10 cellular contexts compared by ENCODE assay signal in the genomic region with DNA sequence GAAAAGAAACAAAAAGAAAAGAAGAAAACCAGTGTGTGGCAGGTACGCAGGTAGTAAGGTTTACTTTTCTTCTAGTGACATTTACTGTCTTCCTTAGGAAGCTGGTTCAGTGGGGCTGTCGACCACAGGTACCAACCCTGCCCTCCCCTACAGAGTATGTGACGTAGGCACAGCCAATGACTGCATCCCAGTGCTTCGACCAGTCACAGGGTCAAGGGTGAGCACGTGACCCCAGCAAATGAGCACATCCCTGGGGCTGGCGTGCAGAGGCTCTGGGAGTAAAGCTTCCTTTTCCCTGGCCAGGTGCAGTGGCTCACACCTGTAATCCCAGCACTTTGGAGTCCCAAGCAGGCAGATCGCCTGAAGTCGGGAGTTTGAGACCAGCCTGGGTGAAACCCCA. TPM values are rescaled to one million over a fixed set of nuclear protein-coding genes. Genes with fewer than 3 reads are reported as not detected.
DNase-seq lines count a peak whose midpoint lies in the region; ATAC-seq, FAIRE-seq and TF ChIP-seq lines count a peak whose summit lies in the region.
"Had no signal": no experiment of that assay in that cellular context is flagged by ENCODE, and none has a peak within 500 bp of the region (broad histone marks: within the 10 kb centered on the region; RNA-seq: fewer than 3 reads in every experiment).

No MANE protein-coding gene starts in this region.

- peak; percentile 72 for ATAC-seq in GM19452 (IDR thresholded peaks at IDR 0.05; ENCODE audit: unreplicated experiment)
- peak; percentile 66 for ATAC-seq in HG03103 (IDR thresholded peaks at IDR 0.05; ENCODE audit: low read depth, unreplicated experiment)

- H3K79me2 ChIP-seq in SU-DHL-6 (ENCODE audit: insufficient read depth, low read length): peaks cover 37% of the 10 kb centered on the region

- H3K27ac ChIP-seq in SU-DHL-6 (ENCODE audit: low read depth, low read length) (peak overlapping the region; percentile 97), small intestine (ENCODE audit: low read depth in 1 of 2, low read length in 1 of 2) (peak overlapping the region in 1 of 2 donors; percentile 30)

- no peak overlapping the region for H2AFZ ChIP-seq in SU-DHL-6 (ENCODE audit: low read depth, low read length, severe bottlenecking)

- TF ChIP-seq CTCF in GM12864 (IDR thresholded peaks at IDR 0.05; ENCODE audit: low read depth, low read length, missing control alignments) (no peak), SU-DHL-6 (IDR thresholded peaks at IDR 0.05; ENCODE audit: insufficient read depth, low read length, poor library complexity, severe bottlenecking) (no peak)

- no peak for FAIRE-seq in small intestine (lab: Jason Lieb, UNC)

- H3K9me3 ChIP-seq in SU-DHL-6 (ENCODE audit: insufficient read depth, low read length) (no peaks in the 10 kb centered on the region), small intestine (ENCODE audit: control insufficient read depth, low read depth) (no peaks in the 10 kb centered on the region)

- peak overlapping the region; percentile 95 for H3K4me2 ChIP-seq in SU-DHL-6 (ENCODE audit: low read depth, low read length, poor library complexity, severe bottlenecking)

- H3K36me3 ChIP-seq in SU-DHL-6 (ENCODE audit: low read length) (no peaks in the 10 kb centered on the region), small intestine (ENCODE audit: control insufficient read depth in 2 of 2, insufficient read depth in 2 of 2, low read length in 2 of 2) (no peaks in the 10 kb centered on the region)

- H3F3A ChIP-seq in SU-DHL-6 (ENCODE audit: insufficient read depth): peaks cover 34% of the 10 kb centered on the region

- H3K4me1 ChIP-seq in small intestine (ENCODE audit: control insufficient read depth in 2 of 2, insufficient read depth in 1 of 2, low read depth in 1 of 2, low read length in 1 of 2): no peaks in the 10 kb centered on the region

- peak overlapping the region; percentile 89 for H3K9ac ChIP-seq in SU-DHL-6 (ENCODE audit: low read length)

- H3K27me3 ChIP-seq in SU-DHL-6 (ENCODE audit: low read length): no peaks in the 10 kb centered on the region
- no peaks in the 10 kb centered on the region for H3K27me3 ChIP-seq in small intestine (ENCODE audit: control insufficient read depth in 2 of 2, insufficient read depth in 2 of 2, low read length in 2 of 2)

- DNase-seq in GM12864 (ENCODE audit: low read depth) (peak; percentile 70), NCI-H1694 treated with DMSO at 0.1 percent for 48 hours (lab: John Stamatoyannopoulos, UW) (no peak), ACHN (no peak), small intestine (no peak), NCI-H187 treated with DMSO at 0.1 percent for 48 hours (lab: John Stamatoyannopoulos, UW) (no peak)
- DNase-seq: CD4-positive, alpha-beta memory T cell; SHP77 treated with DMSO at 0.1 percent for 48 hours had no signal

- H4K20me1 ChIP-seq in SU-DHL-6 (ENCODE audit: low read depth, low read length): no peaks in the 10 kb centered on the region

- H3K4me3 ChIP-seq in GM12864 (ENCODE audit: low read depth, low read length): peak overlapping the region; percentile 39
- H3K4me3 ChIP-seq in SU-DHL-6 (ENCODE audit: insufficient read depth, low read length, poor library complexity, severe bottlenecking): peak overlapping the region; percentile 58
- no peak overlapping the region for H3K4me3 ChIP-seq in small intestine (ENCODE audit: low read depth in 1 of 2, low read length in 2 of 2)

- in situ Hi-C loops in ACHN (cut with HindIII; ENCODE audit: low pct_ligation_motif_present, low pct_unique_long_range_greater_than_20kb, low sequenced_read_pairs): no loop called here

- 55 to 69% (median 56%) methylated on average over 8 of the region's 8 CpGs for WGBS in small intestine, 3 donors

- H3K9me2 ChIP-seq in SU-DHL-6 (replicated peaks; ENCODE audit: insufficient read depth, low read length): no peaks in the 10 kb centered on the region

RNA-seq across cellular contexts. Expression of a gene that starts 38.9 kb away (rescaled TPM):
- 10 to 100 TPM in 2 of 3 donors, 1 to 10 TPM in 1; 8.4 to 27.5 (median 10.3) TPM for polyA plus RNA-seq in small intestine

Comparison
In these comparisons a context has a peak if more than half of its experiments do, and no peak if none do; other contexts are left out.
1. H3K4me3 ChIP-seq: peak in GM12864 (single experiment) and SU-DHL-6 (single experiment); none in small intestine (0 of 2).